10 cellular contexts compared by ENCODE assay signal in genomic region chr1:2468041-2468472, GRCh38. TPM values are rescaled to one million over a fixed set of nuclear protein-coding genes. Genes with fewer than 3 reads are reported as not detected.
DNase-seq lines count a peak whose midpoint lies in the region; ATAC-seq, FAIRE-seq and TF ChIP-seq lines count a peak whose summit lies in the region.
"Had no signal": no experiment of that assay in that cellular context is flagged by ENCODE, and none has a peak within 500 bp of the region (broad histone marks: within the 10 kb centered on the region; RNA-seq: fewer than 3 reads in every experiment).

No MANE protein-coding gene starts in this region.

- no peak for TF ChIP-seq CTCF in GM13976 (IDR thresholded peaks at IDR 0.05; ENCODE audit: borderline replicate concordance, control extremely low read depth, extremely low read depth, insufficient read depth, missing control alignments)
- TF ChIP-seq CTCF in K562 (IDR thresholded peaks at IDR 0.05 in 2 of 3, conservative IDR thresholded peaks at IDR 0.05 in 1 of 3; ENCODE audit: insufficient read depth in 2 of 3, low read depth in 1 of 3, low read length in 3 of 3), result no peak
- no peak for TF ChIP-seq CTCF in osteoblast (IDR thresholded peaks at IDR 0.05; ENCODE audit: extremely low read depth, low read depth, low read length)

- H3K4me2 ChIP-seq in K562 (ENCODE audit: insufficient read depth, low read length) (no peak overlapping the region), osteoblast (ENCODE audit: insufficient read depth, low read length) (no peak overlapping the region)

- no peak for TF ChIP-seq POLR2A in K562 (conservative IDR thresholded peaks at IDR 0.05)

- H3K79me2 ChIP-seq in K562 (ENCODE audit: control insufficient read depth, insufficient read depth, low read length), result no peaks in the 10 kb centered on the region
- H3K79me2 ChIP-seq in osteoblast (ENCODE audit: insufficient read depth, low read length), result no peaks in the 10 kb centered on the region
- H3K79me2 ChIP-seq: parathyroid adenoma had no signal

- H3K36me3 ChIP-seq in K562 (ENCODE audit: control insufficient read depth, insufficient read depth, low read length), result no peaks in the 10 kb centered on the region
- H3K36me3 ChIP-seq in osteoblast (ENCODE audit: insufficient read depth, low read length), result no peaks in the 10 kb centered on the region

- H3K9ac ChIP-seq in K562 (ENCODE audit: insufficient read depth in 1 of 2, low read depth in 2 of 2, low read length in 2 of 2), result no peak overlapping the region; a peak in 1 of 4 replicates
- H3K9ac ChIP-seq: parathyroid adenoma had no signal

- intact Hi-C loops in K562 (cut with micrococcal nuclease), result no loop called here

- POLR2A ChIA-PET in K562 (lab: Yijun Ruan, JAX), result interaction anchor here (1.1 to 1.4 kb wide), 3 partner anchors 12 to 21 kb away, joined by 3 to 4 read pairs (median 3); no protein-coding TSS in a partner anchor

- H3K9me3 ChIP-seq in T-helper 17 cell (ENCODE audit: control insufficient read depth, low read length, poor library complexity, severe bottlenecking), result no peaks in the 10 kb centered on the region
- no peaks in the 10 kb centered on the region for H3K9me3 ChIP-seq in K562 (replicated peaks; ENCODE audit: control insufficient read depth, insufficient read depth, low read depth, low read length)
- H3K9me3 ChIP-seq in osteoblast (ENCODE audit: low read depth, low read length), result no peaks in the 10 kb centered on the region

- FAIRE-seq in K562 (lab: Jason Lieb, UNC), result no peak
- FAIRE-seq: colon had no signal

- H4K20me1 ChIP-seq in K562 (replicated peaks; ENCODE audit: control insufficient read depth, insufficient read depth, low read length) (peaks cover 43% of the 10 kb centered on the region), osteoblast (ENCODE audit: insufficient read depth, low read length) (peaks cover 3% of the 10 kb centered on the region)

- peaks cover 7% of the 10 kb centered on the region for H3K4me1 Mint-ChIP-seq in T-helper 17 cell

- peaks cover 9 to 75% of the 10 kb centered on the region in 2 experiments; a peak in 3 of 5 replicates for H3K27me3 ChIP-seq in K562 (ENCODE audit: control insufficient read depth in 2 of 2, insufficient read depth in 2 of 2, low read length in 2 of 2)
- H3K27me3 ChIP-seq in osteoblast (ENCODE audit: insufficient read depth, low read length), result peaks cover 25% of the 10 kb centered on the region

- H3K27ac ChIP-seq in K562 (ENCODE audit: extremely low read depth, low read depth, low read length), result no peak overlapping the region
- no peak overlapping the region for H3K27ac ChIP-seq in osteoblast (ENCODE audit: low read depth, low read length)
- H3K27ac ChIP-seq: parathyroid adenoma had no signal

- H2AFZ ChIP-seq in K562 (ENCODE audit: low read depth, low read length) (no peak overlapping the region), osteoblast (ENCODE audit: low read length) (no peak overlapping the region)
- H2AFZ ChIP-seq: parathyroid adenoma had no signal

- peaks cover 1% of the 10 kb centered on the region for H3K27me3 Mint-ChIP-seq in T-helper 17 cell

- in situ Hi-C loops in GM13976 (cut with MboI; ENCODE audit: low sequenced_read_pairs, unreplicated experiment) (no loop called here), K562 (cut with MboI) (no loop called here)

- BruUV-seq in K562 (replicated peaks; lab: Mats Ljungman, UMichigan), result no TSS peak

- no peak overlapping the region for H3K4me3 ChIP-seq in K562
- no peak overlapping the region for H3K4me3 ChIP-seq in osteoblast (ENCODE audit: insufficient read depth, low read length)

- no peak for TF ChIP-seq EP300 in K562 (IDR thresholded peaks at IDR 0.05; ENCODE audit: low read length)

- 4% methylated on average over 12 of the region's 14 CpGs for WGBS in K562 (ENCODE audit: insufficient coverage, low coverage, missing lambda C conversion rate)

- TF ChIP-seq RAD21 in K562 (CRISPR knock-in tag; conservative IDR thresholded peaks at IDR 0.05 in 1 of 2, IDR thresholded peaks at IDR 0.05 in 1 of 2), result no peak

- H3K36me3 Mint-ChIP-seq in T-helper 17 cell (ENCODE audit: low read depth), result no peaks in the 10 kb centered on the region

- ATAC-seq in T-helper 17 cell (no peak), K562 (peak; percentile 66), GM21367 (IDR thresholded peaks at IDR 0.05; ENCODE audit: unreplicated experiment) (no peak), HG03135 (IDR thresholded peaks at IDR 0.05; ENCODE audit: unreplicated experiment) (no peak), GM21381 (IDR thresholded peaks at IDR 0.05; ENCODE audit: unreplicated experiment) (no peak)

- H3K9me1 ChIP-seq in K562 (ENCODE audit: control insufficient read depth, insufficient read depth, low read length), result no peaks in the 10 kb centered on the region

- CTCF ChIA-PET in K562 (lab: Yijun Ruan, JAX; ENCODE audit: low intra/inter-chr PET ratio), result no interaction called here

- no peak overlapping the region for H3K4me3 Mint-ChIP-seq in T-helper 17 cell

- H3K4me1 ChIP-seq in K562 (replicated peaks in 1 of 2; ENCODE audit: control insufficient read depth in 2 of 2, insufficient read depth in 2 of 2, low read length in 2 of 2), result peaks cover 0 to 71% of the 10 kb centered on the region in 2 experiments; a peak in 2 of 5 replicates
- no peaks in the 10 kb centered on the region for H3K4me1 ChIP-seq in osteoblast (ENCODE audit: insufficient read depth, low read length)

- H3K27ac Mint-ChIP-seq in T-helper 17 cell, result no peak overlapping the region

- DNase-seq in GM13976 (ENCODE audit: low spot score) (peak; percentile 71), T-helper 17 cell (peak; percentile 20 to 36 (median 22)), K562 (ENCODE audit: extremely low read depth in 1 of 4, low spot score in 3 of 4) (peak; percentile 64 to 78 (median 76)), osteoblast (ENCODE audit: insufficient read length, low spot score, missing footprints) (peak; percentile 97), hippocampal formation (lab: John Stamatoyannopoulos, UW) (no peak)

RNA-seq across cellular contexts. Expression of gene PLCH2, which starts 8.0 kb away (rescaled TPM):
- 10 to 100 TPM; 30.0 to 39.3 TPM for total RNA-seq in T-helper 17 cell
- 0.07 TPM in 1 of 2 replicates, not detected in the other for total RNA-seq in K562 (2011; cell fraction: chromatin; rRNA removed; ENCODE audit: low replicate concordance)
- total RNA-seq in K562 (2011; cell fraction: nucleolus; rRNA removed), result not detected in 2 replicates
- total RNA-seq in K562 (2011; cell fraction: nucleoplasm; rRNA removed), result not detected in 2 replicates
- total RNA-seq in K562 (2014; rRNA removed), result not detected in 2 replicates
- not detected in 2 replicates for total RNA-seq in K562 (2014; rRNA removed; fragmentation: Illumina TruSeq; extraction: Trizol)
- not detected in 2 replicates for total RNA-seq in K562 (2015; rRNA removed; fragmentation: Illumina TruSeq; extraction: Trizol)
- total RNA-seq in K562 (2021), result 0.04 and 0.16 TPM in 2 replicates
- polyA plus RNA-seq in K562 (2011; rRNA removed), result not detected in 2 replicates
- polyA plus RNA-seq in K562 (2011; cell fraction: cytosol; rRNA removed), result not detected in 2 replicates
- 0.01 and 0.04 TPM in 2 replicates for polyA plus RNA-seq in K562 (2011; cell fraction: nucleus; rRNA removed)
- polyA plus RNA-seq in K562 (2012), result not detected in 2 replicates
- not detected in 2 replicates for polyA plus RNA-seq in K562 (2014; fragmentation: Illumina TruSeq; extraction: Trizol)
- not detected for polyA plus RNA-seq in K562 (2014; fragmentation: Nextera tagmentation; extraction: Ambion mirVana)
- polyA plus RNA-seq in K562 (2014; rRNA removed), result not detected in 2 replicates
- polyA minus RNA-seq in K562 (2011; rRNA and poly(A)+ RNA removed), result not detected in 2 replicates
- not detected in 2 replicates for polyA minus RNA-seq in K562 (2011; cell fraction: cytosol; rRNA and poly(A)+ RNA removed)
- polyA minus RNA-seq in K562 (2011; cell fraction: nucleus; rRNA and poly(A)+ RNA removed), result not detected in 2 replicates
- under 0.01 TPM in 1 of 2 replicates, not detected in the other for total RNA-seq in osteoblast

RNA-seq across cellular contexts. Expression of gene PEX10, which starts 55.7 kb away (rescaled TPM):
- total RNA-seq in T-helper 17 cell, result 1 to 10 TPM; 7.3 to 8.3 TPM
- total RNA-seq in K562 (2011; cell fraction: chromatin; rRNA removed; ENCODE audit: low replicate concordance), result 13.3 and 27.8 TPM in 2 replicates
- 23.4 and 30.4 TPM in 2 replicates for total RNA-seq in K562 (2011; cell fraction: nucleolus; rRNA removed)
- total RNA-seq in K562 (2011; cell fraction: nucleoplasm; rRNA removed), result 18.3 and 19.9 TPM in 2 replicates
- total RNA-seq in K562 (2014; rRNA removed), result 24.5 and 26.2 TPM in 2 replicates
- total RNA-seq in K562 (2014; rRNA removed; fragmentation: Illumina TruSeq; extraction: Trizol), result 5.6 and 5.7 TPM in 2 replicates
- 8.4 and 9.3 TPM in 2 replicates for total RNA-seq in K562 (2015; rRNA removed; fragmentation: Illumina TruSeq; extraction: Trizol)
- 18.2 and 18.7 TPM in 2 replicates for total RNA-seq in K562 (2021)
- 8.7 and 9.4 TPM in 2 replicates for polyA plus RNA-seq in K562 (2011; rRNA removed)
- polyA plus RNA-seq in K562 (2011; cell fraction: cytosol; rRNA removed), result 9.6 and 19.3 TPM in 2 replicates
- polyA plus RNA-seq in K562 (2011; cell fraction: nucleus; rRNA removed), result 18.8 and 28.5 TPM in 2 replicates
- polyA plus RNA-seq in K562 (2012), result 9.3 and 13.4 TPM in 2 replicates
- 6.4 and 10.6 TPM in 2 replicates for polyA plus RNA-seq in K562 (2014; fragmentation: Illumina TruSeq; extraction: Trizol)
- polyA plus RNA-seq in K562 (2014; fragmentation: Nextera tagmentation; extraction: Ambion mirVana), result under 1 TPM; 0.03 to 0.11 TPM
- 18.8 and 22.5 TPM in 2 replicates for polyA plus RNA-seq in K562 (2014; rRNA removed)
- polyA minus RNA-seq in K562 (2011; rRNA and poly(A)+ RNA removed), result 3.5 and 3.9 TPM in 2 replicates
- 5.4 and 14.7 TPM in 2 replicates for polyA minus RNA-seq in K562 (2011; cell fraction: cytosol; rRNA and poly(A)+ RNA removed)
- 11.1 and 14.0 TPM in 2 replicates for polyA minus RNA-seq in K562 (2011; cell fraction: nucleus; rRNA and poly(A)+ RNA removed)
- total RNA-seq in osteoblast, result 33.9 and 34.7 TPM in 2 replicates

RNA-seq across cellular contexts. Expression of gene PANK4, which starts 58.3 kb away (rescaled TPM):
- total RNA-seq in T-helper 17 cell, result 10 to 100 TPM; 47.9 to 53.5 TPM
- total RNA-seq in K562 (2011; cell fraction: chromatin; rRNA removed; ENCODE audit: low replicate concordance), result 114 and 307 TPM in 2 replicates
- total RNA-seq in K562 (2011; cell fraction: nucleolus; rRNA removed), result 194 and 202 TPM in 2 replicates
- 119 and 146 TPM in 2 replicates for total RNA-seq in K562 (2011; cell fraction: nucleoplasm; rRNA removed)
- total RNA-seq in K562 (2014; rRNA removed), result 39.6 and 50.7 TPM in 2 replicates
- total RNA-seq in K562 (2014; rRNA removed; fragmentation: Illumina TruSeq; extraction: Trizol), result 15.3 and 19.2 TPM in 2 replicates
- 29.7 and 32.0 TPM in 2 replicates for total RNA-seq in K562 (2015; rRNA removed; fragmentation: Illumina TruSeq; extraction: Trizol)
- total RNA-seq in K562 (2021), result 55.6 and 61.3 TPM in 2 replicates
- polyA plus RNA-seq in K562 (2011; rRNA removed), result 23.3 and 39.3 TPM in 2 replicates
- polyA plus RNA-seq in K562 (2011; cell fraction: cytosol; rRNA removed), result 21.3 and 25.3 TPM in 2 replicates
- 181 and 249 TPM in 2 replicates for polyA plus RNA-seq in K562 (2011; cell fraction: nucleus; rRNA removed)
- 28.4 and 32.3 TPM in 2 replicates for polyA plus RNA-seq in K562 (2012)
- 31.5 and 31.8 TPM in 2 replicates for polyA plus RNA-seq in K562 (2014; fragmentation: Illumina TruSeq; extraction: Trizol)
- 1 to 10 TPM in 1 of 2 experiments, under 1 TPM in 1; 0.93 to 1.4 TPM for polyA plus RNA-seq in K562 (2014; fragmentation: Nextera tagmentation; extraction: Ambion mirVana)
- 41.3 and 42.3 TPM in 2 replicates for polyA plus RNA-seq in K562 (2014; rRNA removed)
- polyA minus RNA-seq in K562 (2011; rRNA and poly(A)+ RNA removed), result 22.3 and 22.4 TPM in 2 replicates
- polyA minus RNA-seq in K562 (2011; cell fraction: cytosol; rRNA and poly(A)+ RNA removed), result 35.2 and 42.6 TPM in 2 replicates
- 116 and 142 TPM in 2 replicates for polyA minus RNA-seq in K562 (2011; cell fraction: nucleus; rRNA and poly(A)+ RNA removed)
- total RNA-seq in osteoblast, result 15.2 and 18.6 TPM in 2 replicates

Comparison
In these comparisons a context has a peak if more than half of its experiments do, and no peak if none do; other contexts are left out.
1. DNase-seq: peak in GM13976 (single experiment), T-helper 17 cell (3 of 3), K562 (4 of 4) and osteoblast (single experiment); none in hippocampal formation (0 of 2).
2. RNA of gene PLCH2, which starts 8.0 kb away (total RNA-seq): 30.0 to 39.3 TPM in T-helper 17 cell; 0.04 to 0.16 TPM in K562 and under 0.01 TPM in osteoblast; every median in the first group is over 10 times any median in the second.